8 cellular contexts compared by ENCODE assay signal in the genomic region with DNA sequence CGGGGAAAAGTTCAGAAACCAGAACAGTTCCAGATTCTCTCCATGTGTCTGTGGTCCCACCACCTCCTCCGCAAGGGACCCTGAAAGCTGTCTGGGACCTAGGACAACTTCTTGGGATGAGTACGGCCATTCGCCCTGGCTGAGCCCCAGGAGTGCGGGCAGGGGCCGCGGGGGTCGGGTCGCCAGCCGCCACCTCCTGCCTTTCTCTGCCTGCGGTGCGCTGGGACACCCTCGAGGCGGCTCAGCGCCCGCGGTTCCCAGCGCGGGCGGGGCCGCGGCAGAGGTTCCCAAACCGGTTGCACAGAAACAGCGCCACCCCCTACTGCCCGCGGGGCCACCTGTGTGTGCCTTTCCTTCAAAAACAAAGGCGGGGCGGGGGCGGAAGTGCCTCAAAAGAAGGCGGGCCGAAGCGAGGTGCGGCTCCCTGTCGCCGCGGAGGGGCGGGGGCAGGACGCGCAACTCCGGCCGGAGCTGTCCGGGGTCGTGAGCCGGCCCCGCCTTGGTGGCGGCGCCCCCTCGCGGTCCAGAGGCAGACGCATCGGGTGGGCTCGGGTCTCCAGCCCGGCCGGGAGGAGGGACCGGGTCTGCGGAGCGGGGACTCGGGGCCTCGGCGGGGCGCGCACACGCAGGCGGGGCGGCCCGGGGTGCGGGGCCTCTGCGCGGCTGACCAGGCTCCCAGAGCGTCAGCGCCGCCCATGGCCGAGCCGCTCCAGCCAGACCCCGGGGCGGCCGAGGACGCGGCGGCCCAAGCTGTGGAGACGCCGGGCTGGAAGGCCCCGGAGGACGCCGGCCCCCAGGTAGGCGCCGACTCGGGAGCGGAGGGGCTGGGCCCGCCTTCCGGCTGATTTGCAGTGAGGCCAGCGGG. TPM values are rescaled to one million over a fixed set of nuclear protein-coding genes. Genes with fewer than 3 reads are reported as not detected.
DNase-seq lines count a peak whose midpoint lies in the region; ATAC-seq and TF ChIP-seq lines count a peak whose summit lies in the region.

A gene with protein sequence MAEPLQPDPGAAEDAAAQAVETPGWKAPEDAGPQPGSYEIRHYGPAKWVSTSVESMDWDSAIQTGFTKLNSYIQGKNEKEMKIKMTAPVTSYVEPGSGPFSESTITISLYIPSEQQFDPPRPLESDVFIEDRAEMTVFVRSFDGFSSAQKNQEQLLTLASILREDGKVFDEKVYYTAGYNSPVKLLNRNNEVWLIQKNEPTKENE (plus strand): TSS at position 423 of the 865 bp plus-strand sequence. CDS start 273 bp downstream, at position 696.

- no TSS peak for BruUV-seq in PC-9 (replicated peaks; lab: Mats Ljungman, UMichigan)

- H2AFZ ChIP-seq in PC-9, result peak within 1 kb of the TSS; percentile 91

- peaks cover 26% of the 10 kb centered on the region for H3K79me2 ChIP-seq in PC-9 (ENCODE audit: low read depth)

- H3K4me3 Mint-ChIP-seq in activated T-cell treated with anti-CD3 and anti-CD28 coated beads, Interleukin-2, amount 50 U/mL, for 24 hours, result peak within 1 kb of the TSS; percentile 75

- no peaks in the 10 kb centered on the region for H3K9me3 Mint-ChIP-seq in activated T-cell treated with anti-CD3 and anti-CD28 coated beads, Interleukin-2, amount 50 U/mL, for 24 hours

- DNase-seq in DMS153 (lab: John Stamatoyannopoulos, UW), result peak; percentile 91
- peak; percentile 69 for DNase-seq in KG1 (lab: John Stamatoyannopoulos, UW)
- DNase-seq in PC-9, result peak; percentile 94 to 95
- peak; percentile 84 for DNase-seq in activated T-cell treated with anti-CD3 and anti-CD28 coated beads, Interleukin-2, amount 50 U/mL, for 24 hours
- DNase-seq in stimulated activated CD8-positive, alpha-beta memory T cell treated with anti-CD3 and anti-CD28 coated beads, Interleukin-7, amount 100 ng/mL, for 24 hours (ENCODE audit: low read depth), result peak; percentile 85

- H3K4me3 ChIP-seq in PC-9 (peak within 1 kb of the TSS; percentile 85), muscle layer of duodenum (ENCODE audit: low read depth in 1 of 2, low read length in 2 of 2) (peak within 1 kb of the TSS; percentile 84 to 90)

- no peaks in the 10 kb centered on the region for H4K20me1 ChIP-seq in PC-9 (ENCODE audit: insufficient read depth)

- H3K27me3 ChIP-seq in PC-9 (ENCODE audit: insufficient read depth, low read depth) (no peaks in the 10 kb centered on the region), muscle layer of duodenum (ENCODE audit: low read depth, low read length) (no peaks in the 10 kb centered on the region)

- ATAC-seq in GM21717 (IDR thresholded peaks at IDR 0.05; ENCODE audit: unreplicated experiment), result peak; percentile 85
- peak; percentile 95 for ATAC-seq in esophagus mucosa

- peak within 1 kb of the TSS; percentile 93 for H3K4me2 ChIP-seq in PC-9

- H3K27ac Mint-ChIP-seq in activated T-cell treated with anti-CD3 and anti-CD28 coated beads, Interleukin-2, amount 50 U/mL, for 24 hours, result no peak within 1 kb of the TSS

- TF ChIP-seq CTCF in PC-9 (conservative IDR thresholded peaks at IDR 0.05), result peak; percentile 67

- no peaks in the 10 kb centered on the region for H3F3A ChIP-seq in PC-9 (ENCODE audit: insufficient read depth, low read depth)

- H3K27ac ChIP-seq in PC-9 (peak within 1 kb of the TSS; percentile 81), muscle layer of duodenum (ENCODE audit: low read length) (peak within 1 kb of the TSS; percentile 90)

- H3K36me3 ChIP-seq in PC-9 (ENCODE audit: low read depth), result peaks cover 36% of the 10 kb centered on the region
- H3K36me3 ChIP-seq in muscle layer of duodenum (ENCODE audit: control insufficient read depth in 1 of 2, insufficient read depth in 2 of 2, low read length in 2 of 2), result peaks cover 22 to 34% of the 10 kb centered on the region in 2 donors

- H3K4me1 ChIP-seq in PC-9 (replicated peaks; ENCODE audit: insufficient read depth) (peaks cover 22% of the 10 kb centered on the region), muscle layer of duodenum (ENCODE audit: control insufficient read depth in 1 of 2, insufficient read depth in 2 of 2, low read length in 2 of 2) (peaks cover 0 to 6% of the 10 kb centered on the region in 2 donors)

- CTCF ChIA-PET in PC-9 (lab: Charles Lee), result no interaction called here

- H3K9me3 ChIP-seq in PC-9 (ENCODE audit: insufficient read depth, low read depth) (no peaks in the 10 kb centered on the region), muscle layer of duodenum (ENCODE audit: control insufficient read depth in 1 of 2, low read length in 2 of 2) (no peaks in the 10 kb centered on the region)

- H3K27me3 Mint-ChIP-seq in activated T-cell treated with anti-CD3 and anti-CD28 coated beads, Interleukin-2, amount 50 U/mL, for 24 hours, result peaks cover 6% of the 10 kb centered on the region

- peaks cover 7% of the 10 kb centered on the region for H3K36me3 Mint-ChIP-seq in activated T-cell treated with anti-CD3 and anti-CD28 coated beads, Interleukin-2, amount 50 U/mL, for 24 hours (ENCODE audit: low read depth)

- POLR2A ChIA-PET in PC-9 (lab: Charles Lee; ENCODE audit: unreplicated experiment), result interaction anchor here (0.7 kb wide), 2 partner anchors 177 to 707 kb away, joined by 4 read pairs; no protein-coding TSS in a partner anchor

- H3K9me2 ChIP-seq in PC-9 (ENCODE audit: insufficient read depth), result no peaks in the 10 kb centered on the region

- H3K4me1 Mint-ChIP-seq in activated T-cell treated with anti-CD3 and anti-CD28 coated beads, Interleukin-2, amount 50 U/mL, for 24 hours (ENCODE audit: low read depth), result peaks cover 9% of the 10 kb centered on the region

- intact Hi-C loops in PC-9 (cut with micrococcal nuclease; ENCODE audit: unreplicated experiment), result loop anchor here (1.0 to 5.0 kb wide), 4 partner anchors 115 to 362 kb away; a partner anchor contains a TSS

RNA-seq across cellular contexts. Expression of the gene that starts here (rescaled TPM):
- total RNA-seq in PC-9 (2021), result 41.0 and 55.0 TPM in 2 replicates
- 162 TPM for total RNA-seq in esophagus mucosa

Comparison
In these comparisons a context has a peak if more than half of its experiments do, and no peak if none do; other contexts are left out.
1. Peak in every context shown above with its lines: DNase-seq, ATAC-seq, H3K4me3 ChIP-seq and H3K27ac ChIP-seq.